In the genomic region with DNA sequence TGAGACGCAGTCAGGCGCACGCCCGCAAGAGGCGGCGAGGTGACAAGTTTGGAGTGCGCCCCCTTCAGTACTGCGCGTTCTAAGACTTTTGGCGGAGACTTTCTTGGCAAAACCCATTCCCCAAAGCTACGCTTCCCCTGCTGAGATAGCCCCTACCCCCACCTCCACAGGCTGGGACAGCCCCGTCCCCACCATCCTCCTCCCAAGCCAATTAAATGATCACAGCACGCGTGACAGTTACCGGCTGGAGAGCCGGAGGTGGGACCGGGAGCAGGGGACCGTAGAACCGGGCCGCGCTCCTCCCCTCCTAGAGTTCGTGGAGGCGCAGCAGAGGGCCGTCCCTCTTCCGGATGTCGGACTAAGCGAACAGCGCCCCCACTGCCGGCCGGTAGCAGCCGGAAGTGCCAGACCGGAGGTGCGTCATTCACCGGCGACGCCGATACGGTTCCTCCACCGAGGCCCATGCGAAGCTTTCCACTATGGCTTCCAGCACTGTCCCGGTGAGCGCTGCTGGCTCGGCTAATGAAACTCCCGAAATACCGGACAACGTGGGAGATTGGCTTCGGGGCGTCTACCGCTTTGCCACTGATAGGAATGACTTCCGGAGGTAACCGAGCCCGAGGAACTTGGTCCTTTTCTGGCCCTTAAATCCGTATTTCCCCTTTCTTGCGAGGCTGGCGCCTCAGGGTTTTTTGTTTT, we compare ENCODE assay signal across 8 cellular contexts. TPM values are rescaled to one million over a fixed set of nuclear protein-coding genes. Genes with fewer than 3 reads are reported as not detected.
DNase-seq lines count a peak whose midpoint lies in the region; ATAC-seq and TF ChIP-seq lines count a peak whose summit lies in the region.

A gene (plus strand): TSS at position 476 of the 699 bp plus-strand sequence. CDS start 4 bp downstream, at position 480.

- peak; percentile 80 for ATAC-seq in HG03196 (IDR thresholded peaks at IDR 0.05; ENCODE audit: unreplicated experiment)
- peak; percentile 83 for ATAC-seq in activated B cell treated with CpG ODN at 0.5 μM for 24 hours (ENCODE audit: low read depth)

- peak; percentile 91 for TF ChIP-seq POLR2A in GM18951 (IDR thresholded peaks at IDR 0.05; ENCODE audit: extremely low read depth, insufficient read depth, insufficient read length)

- intact Hi-C loops in activated B cell treated with CpG ODN at 0.5 μM for 24 hours (cut with micrococcal nuclease), result loop anchor here (1.0 to 10.0 kb wide), 16 partner anchors 8 to 1107 kb away; a partner anchor contains a TSS

- H3K4me3 Mint-ChIP-seq in activated B cell treated with CpG ODN at 0.5 μM for 24 hours, result peak within 1 kb of the TSS; percentile 97

- peaks cover 28% of the 10 kb centered on the region for H3K4me1 Mint-ChIP-seq in activated B cell treated with CpG ODN at 0.5 μM for 24 hours

- H3K27ac Mint-ChIP-seq in activated B cell treated with CpG ODN at 0.5 μM for 24 hours, result peak within 1 kb of the TSS; percentile 97

- in situ Hi-C loops in GM18951 (cut with MboI; ENCODE audit: low sequenced_read_pairs, unreplicated experiment), result no loop called here

- POLR2A ChIA-PET in activated B cell treated with CpG ODN at 0.5 μM for 24 hours (lab: Charles Lee), result interaction anchor here (0.6 to 5.1 kb wide), 36 partner anchors 9 to 995 kb away, joined by 3 to 91 read pairs (median 4); a partner anchor contains a TSS

- H3K9me3 Mint-ChIP-seq in activated B cell treated with CpG ODN at 0.5 μM for 24 hours, result no peaks in the 10 kb centered on the region

- DNase-seq in AG09319 (ENCODE audit: extremely low read depth, low read depth) (peak; percentile 83), NCI-H226 (peak; percentile 88), activated B cell treated with CpG ODN at 0.5 μM for 24 hours (peak; percentile 91), caudate nucleus (lab: John Stamatoyannopoulos, UW) (peak; percentile 56 to 95 (median 91)), islet precursor cell (peak; percentile 97)
- peak; percentile 92 to 96 (median 94) for DNase-seq in stimulated activated CD4-positive, alpha-beta T cell treated with anti-CD3 and anti-CD28 coated beads, Interleukin-12 subunit alpha, Interleukin-12 subunit beta, amount 100 ng/mL, for 48 hours (ENCODE audit: low read depth in 2 of 3, low spot score in 1 of 3)

- H3K36me3 Mint-ChIP-seq in activated B cell treated with CpG ODN at 0.5 μM for 24 hours (ENCODE audit: low read depth), result peaks cover 37% of the 10 kb centered on the region

- H3K27ac ChIP-seq in caudate nucleus (ENCODE audit: low read depth, low read length), result peak within 1 kb of the TSS; percentile 97

- TF ChIP-seq CTCF in AG09319 (IDR thresholded peaks at IDR 0.05; ENCODE audit: low read depth, low read length), result peak; percentile 75
- peak; percentile 66 for TF ChIP-seq CTCF in activated B cell treated with CpG ODN at 0.5 μM for 24 hours (IDR thresholded peaks at IDR 0.05)

- H3K27me3 Mint-ChIP-seq in activated B cell treated with CpG ODN at 0.5 μM for 24 hours, result no peaks in the 10 kb centered on the region

- CTCF ChIA-PET in activated B cell treated with CpG ODN at 0.5 μM for 24 hours (lab: Charles Lee), result interaction anchor here (0.6 to 6.7 kb wide), 25 partner anchors 12 to 599 kb away, joined by 3 to 51 read pairs (median 4); a partner anchor contains a TSS

RNA-seq across cellular contexts. Expression of the gene that starts here (rescaled TPM):
- 219 and 252 TPM in 2 replicates for total RNA-seq in activated B cell treated with CpG ODN at 0.5 μM for 24 hours

Comparison
In these comparisons a context has a peak if more than half of its experiments do, and no peak if none do; other contexts are left out.
1. Peak in every context shown above with its lines: DNase-seq, ATAC-seq and H3K27ac ChIP-seq.